22 cellular contexts compared by ENCODE assay signal in the genomic region with DNA sequence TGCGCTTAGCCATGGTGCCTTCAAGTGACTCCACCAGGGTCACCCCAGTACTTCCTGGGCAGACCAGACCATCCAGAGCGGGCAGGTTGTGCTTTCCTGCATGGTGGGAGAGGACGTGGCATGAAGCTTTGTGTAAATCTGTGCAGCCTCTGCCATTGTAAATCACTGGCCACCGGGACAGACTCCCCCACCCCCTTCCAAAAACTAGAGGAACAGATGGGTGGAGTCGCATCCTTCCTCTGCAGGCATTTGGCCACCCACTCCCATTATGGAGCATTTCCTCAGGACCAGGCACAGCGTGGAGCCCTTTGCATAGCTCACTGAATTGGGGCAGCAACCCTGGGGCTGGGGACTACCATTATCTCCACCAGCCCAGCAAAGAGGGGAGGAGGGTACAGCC.
"Had no signal": no experiment of that assay in that cellular context is flagged by ENCODE, and none has a peak within 500 bp of the region (broad histone marks: within the 10 kb centered on the region; RNA-seq: fewer than 3 reads in every experiment).

No MANE protein-coding gene starts in this region.

- H3K27me3 ChIP-seq: gastroesophageal sphincter, left lung, neural progenitor cell, stomach, thyroid gland had no signal

- H3K27ac ChIP-seq: gastroesophageal sphincter, neural progenitor cell had no signal

- H3K36me3 ChIP-seq: neural progenitor cell had no signal

- ATAC-seq: activated CD8-positive, alpha-beta memory T cell treated with anti-CD3 and anti-CD28 coated beads, Interleukin-2, amount 10 ng/mL, durations not matched to agents 7 days and 5 days; activated CD8-positive, alpha-beta T cell treated with anti-CD3 and anti-CD28 coated beads, Interleukin-2, amount 10 ng/mL, durations not matched to agents 7 days and 5 days; activated naive CD8-positive, alpha-beta T cell treated with anti-CD3 and anti-CD28 coated beads, Interleukin-2, amount 50 U/mL, for 24 hours; left lung; natural killer cell; sciatic nerve; stimulated activated naive B cell treated with anti-CD40 and anti-IgM and Interleukin-4, amounts not matched to agents 10 μg/mL and 1 μg/mL and 100 μg/mL, for 72 hours; T-cell had no signal

- H3K9me3 ChIP-seq: gastroesophageal sphincter, left lung, stomach, thyroid gland had no signal

- DNase-seq: activated B cell treated with CpG ODN at 0.5 μM for 24 hours; activated CD8-positive, alpha-beta memory T cell treated with anti-CD3 and anti-CD28 coated beads, Interleukin-2, amount 10 ng/mL, durations not matched to agents 7 days and 5 days; activated CD8-positive, alpha-beta T cell treated with anti-CD3 and anti-CD28 coated beads, Interleukin-2, amount 10 ng/mL, durations not matched to agents 7 days and 5 days; activated naive CD8-positive, alpha-beta T cell treated with anti-CD3 and anti-CD28 coated beads, Interleukin-2, amount 50 U/mL, for 24 hours; activated T-cell treated with anti-CD3 and anti-CD28 coated beads, Interleukin-2, amount 50 U/mL, for 48 hours; amygdala; central memory CD4-positive, alpha-beta T cell; head of caudate nucleus; kidney glomerular epithelial cell; left lung; natural killer cell; stimulated activated CD4-positive, alpha-beta T cell treated with anti-CD3 and anti-CD28 coated beads, Interleukin-12 subunit alpha, Interleukin-12 subunit beta, amount 100 ng/mL, for 4 hours; stimulated activated CD4-positive, alpha-beta T cell treated with anti-CD3 and anti-CD28 coated beads, Interleukin-4, amount 100 ng/mL, for 24 hours; stimulated activated CD8-positive, alpha-beta memory T cell treated with anti-CD3 and anti-CD28 coated beads, Interleukin-4, amount 100 ng/mL, for 48 hours; stimulated activated naive B cell treated with anti-CD40 and anti-IgM and Interleukin-4, amounts not matched to agents 10 μg/mL and 1 μg/mL and 100 μg/mL, for 72 hours; stomach; T-cell; thyroid gland had no signal

- H3K4me1 ChIP-seq: neural progenitor cell had no signal

- H3K4me3 ChIP-seq: gastroesophageal sphincter, left lung, neural progenitor cell, skin epidermis, stomach, thyroid gland had no signal

- H3K9ac ChIP-seq: neural progenitor cell had no signal
